ENCODE assay signal across 9 cellular contexts in genomic region chr16:58249388-58249779, GRCh38. TPM values are rescaled to one million over a fixed set of nuclear protein-coding genes. Genes with fewer than 3 reads are reported as not detected.
DNase-seq lines count a peak whose midpoint lies in the region; ATAC-seq and TF ChIP-seq lines count a peak whose summit lies in the region.
"Had no signal": no experiment of that assay in that cellular context is flagged by ENCODE, and none has a peak within 500 bp of the region (broad histone marks: within the 10 kb centered on the region; RNA-seq: fewer than 3 reads in every experiment).

No MANE protein-coding gene starts in this region.

- TF ChIP-seq CTCF in GM12865 (IDR thresholded peaks at IDR 0.05; ENCODE audit: insufficient read depth, low read depth, low read length, missing control alignments) (no peak), fibroblast of pulmonary artery (IDR thresholded peaks at IDR 0.05; ENCODE audit: low read length, missing control alignments) (no peak), psoas muscle (IDR thresholded peaks at IDR 0.05) (no peak)

- H3K4me1 ChIP-seq in SJSA1 (replicated peaks): peaks cover 7% of the 10 kb centered on the region
- H3K4me1 ChIP-seq in psoas muscle: peaks cover 11% of the 10 kb centered on the region

- WGBS in psoas muscle, 3 donors: 7 to 9% (median 8%) methylated on average over 4 of the region's 4 CpGs

- H3K4me3 ChIP-seq in GM12865 (ENCODE audit: low read depth, low read length) (peak overlapping the region; percentile 71), SJSA1 (peak overlapping the region; percentile 42), fibroblast of pulmonary artery (replicated peaks; ENCODE audit: low read depth, low read length) (peak overlapping the region; percentile 70), psoas muscle (peak overlapping the region; percentile 88)

- H3K27ac ChIP-seq in SJSA1 (no peak overlapping the region), psoas muscle (no peak overlapping the region)

- intact Hi-C loops in psoas muscle (cut with DNase I): loop anchor here in 1 of 2 donors (5.0 kb wide), 1 partner anchor 52 kb away; the partner anchor contains the start of gene CSNK2A2

- H3K36me3 ChIP-seq in SJSA1 (no peaks in the 10 kb centered on the region), psoas muscle (ENCODE audit: insufficient read depth in 1 of 2, low read depth in 1 of 2) (no peaks in the 10 kb centered on the region)

- no peak for DNase-seq in GM12865 (ENCODE audit: low read depth)
- DNase-seq in SJSA1 (ENCODE audit: low read depth in 1 of 2, low spot score in 2 of 2): no peak
- no peak for DNase-seq in fibroblast of pulmonary artery (ENCODE audit: low read depth)
- DNase-seq in psoas muscle: no peak
- no peak for DNase-seq in SHP77 (lab: John Stamatoyannopoulos, UW)
- no peak for DNase-seq in amniotic stem cell (lab: John Stamatoyannopoulos, UW)

- H3K27me3 ChIP-seq in SJSA1 (replicated peaks): no peaks in the 10 kb centered on the region
- no peaks in the 10 kb centered on the region for H3K27me3 ChIP-seq in psoas muscle (ENCODE audit: insufficient read depth in 3 of 3, low read length in 2 of 3)

- peak in 2 of 4 donors; percentile 4 to 12 for ATAC-seq in psoas muscle
- no peak for ATAC-seq in HG03159 (IDR thresholded peaks at IDR 0.05; ENCODE audit: unreplicated experiment)
- ATAC-seq in GM19351 (IDR thresholded peaks at IDR 0.05; ENCODE audit: unreplicated experiment): no peak

- H3K9me3 ChIP-seq in SJSA1 (replicated peaks) (no peaks in the 10 kb centered on the region), psoas muscle (no peaks in the 10 kb centered on the region)

RNA-seq across cellular contexts. Expression of gene PRSS54, which starts 45.4 kb away (rescaled TPM):
- not detected in 2 replicates for total RNA-seq in SJSA1 (2014; rRNA removed; shearing (Covaris generic))
- not detected for total RNA-seq in psoas muscle
- polyA plus RNA-seq in psoas muscle: under 1 TPM; 0.03 to 0.12 (median 0.04) TPM
- total RNA-seq: temporal lobe had no signal

RNA-seq across cellular contexts. Expression of gene CSNK2A2, which starts 51.5 kb away (rescaled TPM):
- 13.5 and 21.7 TPM in 2 replicates for total RNA-seq in SJSA1 (2014; rRNA removed; shearing (Covaris generic))
- 10 to 100 TPM; 40.7 to 47.0 (median 43.6) TPM for total RNA-seq in psoas muscle
- polyA plus RNA-seq in psoas muscle: 10 to 100 TPM; 27.1 to 42.7 (median 32.4) TPM
